In genomic region chr9:109948453-109948852, GRCh38 we compare ENCODE assay signal across 21 cellular contexts.
A peak's percentile ranks its signal among the peaks of the same experiment; 100 is the strongest.
DNase-seq lines count a peak whose midpoint lies in the region; ATAC-seq, FAIRE-seq and TF ChIP-seq lines count a peak whose summit lies in the region.
"Had no signal": no experiment of that assay in that cellular context is flagged by ENCODE, and none has a peak within 500 bp of the region (broad histone marks: within the 10 kb centered on the region; RNA-seq: fewer than 3 reads in every experiment).

No MANE protein-coding gene starts in this region.

- no peak for TF ChIP-seq RAD21 in A549 (conservative IDR thresholded peaks at IDR 0.05 in 1 of 2, IDR thresholded peaks at IDR 0.05 in 1 of 2)

- H3K4me3 ChIP-seq in A549: no peak overlapping the region
- no peak overlapping the region for H3K4me3 ChIP-seq in DOHH2 (ENCODE audit: low read length)
- H3K4me3 ChIP-seq in OCI-LY7 (ENCODE audit: low read depth, low read length, poor library complexity, severe bottlenecking): no peak overlapping the region
- H3K4me3 ChIP-seq: BLaER1 treated with 17β-estradiol and CSF1 and Interleukin-3, amounts not matched to agents 10 nM and 100 nM; GM12878 had no signal

- H3K9me3 ChIP-seq in A549 (no peaks in the 10 kb centered on the region), DOHH2 (ENCODE audit: control insufficient read depth, insufficient read depth, low read length) (no peaks in the 10 kb centered on the region), OCI-LY7 (ENCODE audit: low read length) (no peaks in the 10 kb centered on the region)

- H2AFZ ChIP-seq in OCI-LY7 (ENCODE audit: low read length): peak overlapping the region; percentile 89

- ATAC-seq in A549 (no peak), HG03280 (IDR thresholded peaks at IDR 0.05; ENCODE audit: unreplicated experiment) (no peak), GM21528 (IDR thresholded peaks at IDR 0.05; ENCODE audit: low FRiP score, unreplicated experiment) (no peak)
- ATAC-seq: CD8-positive, alpha-beta T cell; GM12878 had no signal

- POLR2A ChIA-PET in A549 (lab: Yijun Ruan, JAX) (no interaction called here), OCI-LY7 (lab: Charles Lee) (interaction anchor here (1.1 to 14.8 kb wide), 5 partner anchors 11 to 41 kb away, joined by 3 to 224 read pairs (median 10); no protein-coding TSS in a partner anchor)

- H3K4me1 ChIP-seq in A549 (no peaks in the 10 kb centered on the region), DOHH2 (ENCODE audit: control insufficient read depth, low read length) (peaks cover 66% of the 10 kb centered on the region), OCI-LY7 (ENCODE audit: insufficient read depth, low read length, poor library complexity, severe bottlenecking) (peaks cover 61% of the 10 kb centered on the region)
- H3K4me1 ChIP-seq: BLaER1 treated with 17β-estradiol and CSF1 and Interleukin-3, amounts not matched to agents 10 nM and 100 nM; Caco-2 had no signal

- H3F3A ChIP-seq in DOHH2 (ENCODE audit: control insufficient read depth, insufficient read depth): peaks cover 7% of the 10 kb centered on the region

- FAIRE-seq in A549 (lab: Jason Lieb, UNC): no peak
- FAIRE-seq: A204.1, D721Med, GM12878, GM18507 had no signal

- H3K79me2 ChIP-seq in DOHH2 (ENCODE audit: control insufficient read depth, low read length) (no peaks in the 10 kb centered on the region), OCI-LY7 (ENCODE audit: insufficient read depth, low read depth, low read length) (no peaks in the 10 kb centered on the region)

- intact Hi-C loops in OCI-LY7 (cut with micrococcal nuclease; ENCODE audit: unreplicated experiment): no loop called here

- H3K4me2 ChIP-seq in A549 (no peak overlapping the region), DOHH2 (ENCODE audit: low read length) (peak overlapping the region; percentile 38), OCI-LY7 (ENCODE audit: low read length) (peak overlapping the region; percentile 53)
- H3K4me2 ChIP-seq: BLaER1 treated with 17β-estradiol and CSF1 and Interleukin-3, amounts not matched to agents 10 nM and 100 nM had no signal

- H3K9me2 ChIP-seq in DOHH2 (replicated peaks; ENCODE audit: control insufficient read depth, low read length) (no peaks in the 10 kb centered on the region), OCI-LY7 (ENCODE audit: insufficient read depth, low read length) (no peaks in the 10 kb centered on the region)

- H3K36me3 ChIP-seq in DOHH2 (ENCODE audit: control insufficient read depth, low read length): peaks cover 5% of the 10 kb centered on the region; the same call in 1 of the 2 replicates
- no peaks in the 10 kb centered on the region for H3K36me3 ChIP-seq in OCI-LY7 (ENCODE audit: insufficient read depth, low read length)
- H3K36me3 ChIP-seq: BLaER1 treated with 17β-estradiol and CSF1 and Interleukin-3, amounts not matched to agents 10 nM and 100 nM had no signal

- no peaks in the 10 kb centered on the region for H3K27me3 ChIP-seq in DOHH2 (ENCODE audit: control insufficient read depth, low read length)
- H3K27me3 ChIP-seq: BLaER1 treated with 17β-estradiol and CSF1 and Interleukin-3, amounts not matched to agents 10 nM and 100 nM had no signal

- DNase-seq in A549 (ENCODE audit: low read depth in 1 of 2, low spot score in 1 of 2) (no peak), OCI-LY7 (ENCODE audit: low spot score) (no peak), NCI-H1436 (lab: John Stamatoyannopoulos, UW) (no peak)
- DNase-seq: 8988T; AML-193; Caco-2; Calu3; CD4-positive, alpha-beta T cell; CD8-positive, alpha-beta T cell; DMS79 treated with DMSO at 0.1 percent for 48 hours; EL; GDM1 had no signal

- 16% methylated on average over 1 of the region's 1 CpG for WGBS in A549 (ENCODE audit: missing lambda C conversion rate)

- no TSS peak for BruUV-seq in OCI-LY7 (replicated peaks; lab: Mats Ljungman, UMichigan)

- CTCF ChIA-PET in A549 (lab: Yijun Ruan, JAX) (interaction anchor here (2.2 kb wide), 1 partner anchor 12 kb away, joined by 5 read pairs; no protein-coding TSS in a partner anchor), OCI-LY7 (lab: Charles Lee; ENCODE audit: unreplicated experiment) (no interaction called here)

- no peak for TF ChIP-seq POLR2A in A549 (IDR thresholded peaks at IDR 0.05; ENCODE audit: low read length)

- TF ChIP-seq CTCF in A549 (IDR thresholded peaks at IDR 0.05) (no peak), DOHH2 (IDR thresholded peaks at IDR 0.05; ENCODE audit: low read depth, low read length, poor library complexity, severe bottlenecking) (no peak), OCI-LY7 (conservative IDR thresholded peaks at IDR 0.05; ENCODE audit: low read length) (no peak)

- H3K27ac ChIP-seq in A549: no peak overlapping the region
- no peak overlapping the region for H3K27ac ChIP-seq in DOHH2 (ENCODE audit: low read depth, low read length)
- peak overlapping the region; percentile 40 for H3K27ac ChIP-seq in OCI-LY7 (ENCODE audit: low read depth, low read length, poor library complexity, severe bottlenecking)
- H3K27ac ChIP-seq: BLaER1 treated with 17β-estradiol and CSF1 and Interleukin-3, amounts not matched to agents 10 nM and 100 nM; C4-2B had no signal

- no peak for TF ChIP-seq EP300 in A549 (IDR thresholded peaks at IDR 0.05)

- H4K20me1 ChIP-seq in DOHH2 (ENCODE audit: control insufficient read depth, insufficient read depth, low read depth, low read length) (no peaks in the 10 kb centered on the region), OCI-LY7 (ENCODE audit: insufficient read depth, low read length) (no peaks in the 10 kb centered on the region)
- H4K20me1 ChIP-seq: BLaER1 treated with 17β-estradiol and CSF1 and Interleukin-3, amounts not matched to agents 10 nM and 100 nM had no signal

TF ChIP-seq in A549, 52 proteins besides CTCF, POLR2A, EP300 and RAD21:
- TF ChIP-seq TP53 (CRISPR knock-in tag; IDR thresholded peaks at IDR 0.05) (no peak), NFE2L2 (conservative IDR thresholded peaks at IDR 0.05; ENCODE audit: low read length) (peak; percentile 79)
